17 cellular contexts compared by ENCODE assay signal in the genomic region with DNA sequence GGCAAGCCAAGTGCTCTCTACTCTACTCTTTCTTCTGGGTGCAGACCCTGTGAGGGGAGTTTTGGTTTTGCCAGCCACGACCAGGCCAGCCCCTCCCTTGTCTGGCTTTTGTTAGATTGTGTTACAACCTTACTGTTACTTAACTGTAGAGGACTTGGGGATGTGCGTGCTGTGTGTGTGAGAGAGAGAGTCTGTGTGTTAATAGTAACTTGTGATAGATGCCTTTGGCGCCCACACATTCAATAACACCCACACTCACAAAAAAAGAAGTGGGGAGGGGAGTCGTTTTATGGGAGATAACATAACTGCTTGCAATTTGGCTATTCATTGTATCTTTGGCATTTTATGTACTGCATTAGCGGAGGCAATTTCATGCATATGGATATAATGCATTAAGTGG.
"Had no signal": no experiment of that assay in that cellular context is flagged by ENCODE, and none has a peak within 500 bp of the region (broad histone marks: within the 10 kb centered on the region; RNA-seq: fewer than 3 reads in every experiment).

No MANE protein-coding gene starts in this region.

- H3K27me3 ChIP-seq: esophagus squamous epithelium, gastroesophageal sphincter, ovary had no signal

- H3K4me3 Mint-ChIP-seq: naive thymus-derived CD8-positive, alpha-beta T cell had no signal

- H3K36me3 ChIP-seq: esophagus squamous epithelium, gastroesophageal sphincter, left ventricle myocardium inferior, lower lobe of right lung, ovary had no signal

- H3K27ac ChIP-seq: esophagus squamous epithelium, left ventricle myocardium inferior, lower lobe of right lung, ovary had no signal

- ATAC-seq: gastroesophageal sphincter; left cardiac atrium; lower lobe of right lung; naive thymus-derived CD8-positive, alpha-beta T cell; right cardiac atrium had no signal

- DNase-seq: cortex of kidney; effector memory CD4-positive, alpha-beta T cell; esophagus squamous epithelium; foreskin fibroblast; glutamatergic neuron; kidney; left cardiac atrium; left ventricle myocardium inferior; lower lobe of right lung; mesendoderm; naive thymus-derived CD8-positive, alpha-beta T cell; ovary; right cardiac atrium; small intestine; stimulated activated CD4-positive, alpha-beta T cell treated with anti-CD3 and anti-CD28 coated beads, Interleukin-12 subunit alpha, Interleukin-12 subunit beta, amount 100 ng/mL, for 4 hours; stimulated activated naive CD4-positive, alpha-beta T cell treated with Interleukin-2 at 50 U/mL for 16 hours had no signal

- H3K36me3 Mint-ChIP-seq: naive thymus-derived CD8-positive, alpha-beta T cell had no signal

- H3K4me3 ChIP-seq: esophagus squamous epithelium, gastroesophageal sphincter, left ventricle myocardium inferior, lower lobe of right lung, ovary had no signal

- FAIRE-seq: kidney, small intestine had no signal

- H3K9me3 ChIP-seq: esophagus squamous epithelium, gastroesophageal sphincter, left ventricle myocardium inferior, lower lobe of right lung, ovary had no signal

- H3K27ac Mint-ChIP-seq: naive thymus-derived CD8-positive, alpha-beta T cell had no signal
